Comparison of ENCODE assay signal across 11 cellular contexts in the genomic region with DNA sequence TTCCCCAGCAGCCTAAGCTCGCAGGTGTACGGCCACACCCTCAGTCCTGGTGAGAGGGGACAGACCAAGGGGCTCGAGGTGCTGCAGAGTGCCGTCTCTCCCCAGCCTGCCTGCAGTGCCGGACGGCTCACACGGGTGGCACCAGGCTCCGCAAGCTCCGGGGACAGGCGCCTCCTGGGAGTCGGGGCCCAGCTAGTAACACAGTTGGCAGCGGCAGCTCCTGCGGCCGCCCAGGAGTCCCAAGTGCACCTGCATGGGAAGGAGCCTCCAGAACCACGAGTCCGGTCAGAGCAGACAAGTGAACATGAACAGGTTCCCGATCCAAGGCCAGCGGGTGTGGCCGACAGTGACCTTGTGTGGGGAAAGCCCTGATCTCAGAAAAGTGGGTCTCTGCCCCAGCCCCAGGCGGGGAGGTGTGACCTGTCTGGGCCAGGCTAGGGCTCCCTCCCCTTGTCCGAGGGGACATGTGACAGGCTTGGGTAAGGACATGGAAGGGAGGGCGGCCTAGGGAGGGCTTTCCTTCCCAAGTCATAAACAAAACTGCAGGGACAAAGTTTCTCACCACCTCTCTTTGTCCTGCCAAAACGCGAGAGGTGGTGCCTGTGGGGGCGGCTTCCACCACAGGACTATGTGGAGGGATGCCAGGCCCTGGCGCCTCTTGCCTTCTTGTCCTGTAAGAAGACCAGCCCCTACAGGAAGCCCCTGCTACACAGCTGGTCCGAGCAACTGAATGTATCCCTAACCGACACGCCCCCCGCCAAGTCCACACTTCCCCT. TPM values are rescaled to one million over a fixed set of nuclear protein-coding genes. Genes with fewer than 3 reads are reported as not detected.
DNase-seq lines count a peak whose midpoint lies in the region; ATAC-seq and TF ChIP-seq lines count a peak whose summit lies in the region.
"Had no signal": no experiment of that assay in that cellular context is flagged by ENCODE, and none has a peak within 500 bp of the region (broad histone marks: within the 10 kb centered on the region; RNA-seq: fewer than 3 reads in every experiment).

No MANE protein-coding gene starts in this region.

- H3K27ac ChIP-seq in ACC112 (ENCODE audit: low read depth, low read length): peak overlapping the region; percentile 23
- H3K27ac ChIP-seq in PC-3 (ENCODE audit: low read length): no peak overlapping the region
- no peak overlapping the region for H3K27ac ChIP-seq in neuronal stem cell (replicated peaks; ENCODE audit: low read length)
- H3K27ac ChIP-seq in PC-9: no peak overlapping the region

- H3K18ac ChIP-seq in neuronal stem cell (ENCODE audit: low read length): no peak overlapping the region

- H3K9me2 ChIP-seq in PC-3 (replicated peaks; ENCODE audit: low read length) (no peaks in the 10 kb centered on the region), PC-9 (ENCODE audit: insufficient read depth) (no peaks in the 10 kb centered on the region)

- no peak overlapping the region for H4K8ac ChIP-seq in neuronal stem cell (ENCODE audit: low read depth, low read length)

- no peak overlapping the region for H2BK5ac ChIP-seq in neuronal stem cell (ENCODE audit: low read length)

- DNase-seq in PC-3: no peak
- peak; percentile 73 for DNase-seq in fibroblast of pulmonary artery (ENCODE audit: low read depth)
- DNase-seq in neuronal stem cell (ENCODE audit: low spot score): no peak
- no peak for DNase-seq in PC-9
- no peak for DNase-seq in NCI-H510A (lab: John Stamatoyannopoulos, UW)
- DNase-seq: activated CD8-positive, alpha-beta memory T cell treated with anti-CD3 and anti-CD28 coated beads, Interleukin-2, amount 10 ng/mL, durations not matched to agents 7 days and 5 days; NCI-H2029; SHP77 treated with DMSO at 0.1 percent for 48 hours had no signal

- POLR2A ChIA-PET in PC-3 (lab: Charles Lee; ENCODE audit: unreplicated experiment): no interaction called here
- POLR2A ChIA-PET in PC-9 (lab: Charles Lee; ENCODE audit: unreplicated experiment): no interaction called here

- H3F3A ChIP-seq in PC-3 (ENCODE audit: low read length, unreplicated experiment): no peaks in the 10 kb centered on the region
- H3F3A ChIP-seq in PC-9 (ENCODE audit: insufficient read depth, low read depth): no peaks in the 10 kb centered on the region

- CTCF ChIA-PET in PC-3 (lab: Charles Lee): no interaction called here
- CTCF ChIA-PET in PC-9 (lab: Charles Lee): no interaction called here

- no peak overlapping the region for H2BK12ac ChIP-seq in neuronal stem cell (ENCODE audit: low read length)

- WGBS in neuronal stem cell (ENCODE audit: extremely low coverage in 2 of 2, insufficient read length in 2 of 2, insufficient replicate concordance in 1 of 2), 2 donors: no CpG with 5 or more reads among the region's 30 CpGs

- H3K4me2 ChIP-seq in PC-3 (ENCODE audit: low read length): peak overlapping the region; percentile 29
- no peak overlapping the region for H3K4me2 ChIP-seq in neuronal stem cell (ENCODE audit: insufficient read depth, low read length, poor library complexity, severe bottlenecking)
- H3K4me2 ChIP-seq in PC-9: no peak overlapping the region

- H3K4me1 ChIP-seq in ACC112 (ENCODE audit: control insufficient read depth, insufficient read depth, low read length, unreplicated experiment) (peaks cover 38% of the 10 kb centered on the region), PC-3 (ENCODE audit: insufficient read depth, low read length) (peaks cover 29% of the 10 kb centered on the region), neuronal stem cell (ENCODE audit: control insufficient read depth in 2 of 2, insufficient read depth in 1 of 2, low read depth in 1 of 2, low read length in 2 of 2) (peaks cover 2 to 28% of the 10 kb centered on the region in 2 donors), PC-9 (replicated peaks; ENCODE audit: insufficient read depth) (peaks cover 11% of the 10 kb centered on the region)

- H2AK5ac ChIP-seq in neuronal stem cell (ENCODE audit: low read depth, low read length): no peak overlapping the region

- H3K4me3 ChIP-seq in ACC112 (ENCODE audit: low read depth, low read length): no peak overlapping the region; the same call in 1 of the 2 replicates
- no peak overlapping the region for H3K4me3 ChIP-seq in PC-3 (ENCODE audit: low read length)
- H3K4me3 ChIP-seq in fibroblast of pulmonary artery (replicated peaks; ENCODE audit: low read depth, low read length): no peak overlapping the region
- H3K4me3 ChIP-seq in neuronal stem cell (ENCODE audit: low read length in 2 of 2): no peak overlapping the region
- no peak overlapping the region for H3K4me3 ChIP-seq in PC-9

- no peak overlapping the region for H4K91ac ChIP-seq in neuronal stem cell (ENCODE audit: low read depth, low read length, poor library complexity)

- BruUV-seq in PC-3 (replicated peaks; lab: Mats Ljungman, UMichigan) (no TSS peak), PC-9 (replicated peaks; lab: Mats Ljungman, UMichigan) (no TSS peak)

- H2BK15ac ChIP-seq in neuronal stem cell (ENCODE audit: low read length): no peak overlapping the region

- TF ChIP-seq CTCF in PC-3 (conservative IDR thresholded peaks at IDR 0.05; ENCODE audit: low read depth, low read length): no peak
- TF ChIP-seq CTCF in fibroblast of pulmonary artery (IDR thresholded peaks at IDR 0.05; ENCODE audit: low read length, missing control alignments): no peak
- no peak for TF ChIP-seq CTCF in PC-9 (conservative IDR thresholded peaks at IDR 0.05)

- H3K27me3 ChIP-seq in ACC112 (ENCODE audit: insufficient read depth, low read length) (no peaks in the 10 kb centered on the region), PC-3 (ENCODE audit: low read length) (no peaks in the 10 kb centered on the region), neuronal stem cell (ENCODE audit: control insufficient read depth in 3 of 3, insufficient read depth in 3 of 3, low read depth in 1 of 3, low read length in 3 of 3) (no peaks in the 10 kb centered on the region), PC-9 (ENCODE audit: insufficient read depth, low read depth) (no peaks in the 10 kb centered on the region)

- no peak overlapping the region for H3K14ac ChIP-seq in neuronal stem cell (ENCODE audit: low read length)

- ATAC-seq in PC-3 (peak; percentile 16; the same call in 1 of the 2 replicates), HG02884 (IDR thresholded peaks at IDR 0.05; ENCODE audit: unreplicated experiment) (no peak), HG03457 (IDR thresholded peaks at IDR 0.05; ENCODE audit: unreplicated experiment) (no peak)
- ATAC-seq: activated CD8-positive, alpha-beta memory T cell treated with anti-CD3 and anti-CD28 coated beads, Interleukin-2, amount 10 ng/mL, durations not matched to agents 7 days and 5 days had no signal

- no peak overlapping the region for H2BK120ac ChIP-seq in neuronal stem cell (ENCODE audit: low read depth, low read length)

- H3K4ac ChIP-seq in neuronal stem cell (ENCODE audit: low read length): no peak overlapping the region

- H4K20me1 ChIP-seq in PC-3 (ENCODE audit: low read length) (peaks cover 10% of the 10 kb centered on the region; the same call in 1 of the 2 replicates), PC-9 (ENCODE audit: insufficient read depth) (peaks cover 15% of the 10 kb centered on the region)

- peaks cover 65% of the 10 kb centered on the region for H3K79me2 ChIP-seq in ACC112 (ENCODE audit: control insufficient read depth, insufficient read depth, low read length, unreplicated experiment)
- H3K79me2 ChIP-seq in PC-3 (ENCODE audit: low read length): peaks cover 76% of the 10 kb centered on the region
- peaks cover 10% of the 10 kb centered on the region for H3K79me2 ChIP-seq in PC-9 (ENCODE audit: low read depth)

- H3K9ac ChIP-seq in PC-3 (ENCODE audit: low read length) (no peak overlapping the region), neuronal stem cell (ENCODE audit: low read depth, low read length, poor library complexity) (no peak overlapping the region)

- H3K79me1 ChIP-seq in neuronal stem cell (ENCODE audit: low read depth, low read length): peaks cover 52% of the 10 kb centered on the region

- H2AFZ ChIP-seq in ACC112 (ENCODE audit: low read length, unreplicated experiment): no peak overlapping the region
- no peak overlapping the region for H2AFZ ChIP-seq in PC-3 (ENCODE audit: low read length)
- H2AFZ ChIP-seq in neuronal stem cell (ENCODE audit: low read length): no peak overlapping the region
- no peak overlapping the region for H2AFZ ChIP-seq in PC-9

- H3K9me3 ChIP-seq in PC-3 (ENCODE audit: low read length) (no peaks in the 10 kb centered on the region), neuronal stem cell (replicated peaks in 1 of 2; ENCODE audit: control insufficient read depth in 2 of 2, insufficient read depth in 1 of 2, low read depth in 1 of 2, low read length in 2 of 2) (no peaks in the 10 kb centered on the region), PC-9 (ENCODE audit: insufficient read depth, low read depth) (no peaks in the 10 kb centered on the region)

- intact Hi-C loops in PC-3 (cut with micrococcal nuclease) (no loop called here), PC-9 (cut with micrococcal nuclease; ENCODE audit: unreplicated experiment) (no loop called here)

- H3K36me3 ChIP-seq in ACC112 (ENCODE audit: insufficient read depth, low read length) (no peaks in the 10 kb centered on the region), PC-3 (ENCODE audit: low read depth, low read length) (peaks cover 4% of the 10 kb centered on the region; the same call in 1 of the 2 replicates), neuronal stem cell (replicated peaks in 1 of 2; ENCODE audit: control insufficient read depth in 2 of 2, insufficient read depth in 2 of 2, low read length in 2 of 2) (peaks cover 14 to 31% of the 10 kb centered on the region in 2 donors), PC-9 (ENCODE audit: low read depth) (no peaks in the 10 kb centered on the region)

- peak overlapping the region; percentile 76 for H3K23ac ChIP-seq in neuronal stem cell (ENCODE audit: low read depth, low read length, poor library complexity)

RNA-seq across cellular contexts. Expression of gene MLLT1, which starts 46.5 kb away (rescaled TPM):
- total RNA-seq in PC-3 (2014; rRNA removed): 29.0 and 36.5 TPM in 2 replicates
- polyA plus RNA-seq in neuronal stem cell (2013, experiment 1 of 2): 43.3 TPM
- 43.5 TPM for polyA plus RNA-seq in neuronal stem cell (2013, experiment 2 of 2)
- 36.8 and 44.2 TPM in 2 replicates for total RNA-seq in PC-9 (2021)
